Comparison of ENCODE assay signal across 1 cellular context in the genomic region with DNA sequence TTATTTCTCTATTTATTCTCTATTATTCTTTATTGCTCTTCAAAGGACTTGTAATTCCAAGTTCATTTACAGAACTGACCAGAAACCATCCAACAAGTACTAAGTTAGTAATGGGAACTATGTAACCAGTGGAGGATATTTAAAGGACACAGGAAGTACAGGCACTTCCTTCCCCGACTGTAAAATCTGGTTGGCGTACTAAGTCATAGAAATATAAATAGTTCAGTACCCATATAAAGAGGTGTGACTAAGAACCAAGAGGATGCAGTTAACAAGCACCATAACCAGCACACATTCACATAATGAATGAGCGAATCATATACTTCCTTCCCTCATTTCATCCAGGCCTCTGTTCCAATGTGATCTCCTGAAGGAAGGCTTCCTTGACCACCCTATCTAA.
TF ChIP-seq lines count a peak whose summit lies in the region.

No MANE protein-coding gene starts in this region.

TF ChIP-seq in GM12878, 131 proteins besides CTCF, POLR2A, EP300 and RAD21 (continued from another document):
- TF ChIP-seq, protein P1, sequence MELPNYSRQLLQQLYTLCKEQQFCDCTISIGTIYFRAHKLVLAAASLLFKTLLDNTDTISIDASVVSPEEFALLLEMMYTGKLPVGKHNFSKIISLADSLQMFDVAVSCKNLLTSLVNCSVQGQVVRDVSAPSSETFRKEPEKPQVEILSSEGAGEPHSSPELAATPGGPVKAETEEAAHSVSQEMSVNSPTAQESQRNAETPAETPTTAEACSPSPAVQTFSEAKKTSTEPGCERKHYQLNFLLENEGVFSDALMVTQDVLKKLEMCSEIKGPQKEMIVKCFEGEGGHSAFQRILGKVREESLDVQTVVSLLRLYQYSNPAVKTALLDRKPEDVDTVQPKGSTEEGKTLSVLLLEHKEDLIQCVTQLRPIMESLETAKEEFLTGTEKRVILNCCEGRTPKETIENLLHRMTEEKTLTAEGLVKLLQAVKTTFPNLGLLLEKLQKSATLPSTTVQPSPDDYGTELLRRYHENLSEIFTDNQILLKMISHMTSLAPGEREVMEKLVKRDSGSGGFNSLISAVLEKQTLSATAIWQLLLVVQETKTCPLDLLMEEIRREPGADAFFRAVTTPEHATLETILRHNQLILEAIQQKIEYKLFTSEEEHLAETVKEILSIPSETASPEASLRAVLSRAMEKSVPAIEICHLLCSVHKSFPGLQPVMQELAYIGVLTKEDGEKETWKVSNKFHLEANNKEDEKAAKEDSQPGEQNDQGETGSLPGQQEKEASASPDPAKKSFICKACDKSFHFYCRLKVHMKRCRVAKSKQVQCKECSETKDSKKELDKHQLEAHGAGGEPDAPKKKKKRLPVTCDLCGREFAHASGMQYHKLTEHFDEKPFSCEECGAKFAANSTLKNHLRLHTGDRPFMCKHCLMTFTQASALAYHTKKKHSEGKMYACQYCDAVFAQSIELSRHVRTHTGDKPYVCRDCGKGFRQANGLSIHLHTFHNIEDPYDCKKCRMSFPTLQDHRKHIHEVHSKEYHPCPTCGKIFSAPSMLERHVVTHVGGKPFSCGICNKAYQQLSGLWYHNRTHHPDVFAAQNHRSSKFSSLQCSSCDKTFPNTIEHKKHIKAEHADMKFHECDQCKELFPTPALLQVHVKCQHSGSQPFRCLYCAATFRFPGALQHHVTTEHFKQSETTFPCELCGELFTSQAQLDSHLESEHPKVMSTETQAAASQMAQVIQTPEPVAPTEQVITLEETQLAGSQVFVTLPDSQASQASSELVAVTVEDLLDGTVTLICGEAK (IDR thresholded peaks at IDR 0.05; ENCODE audit: borderline replicate concordance) = peak; percentile 30; the same call in 1 of the 2 replicates
- TF ChIP-seq, protein P2, sequence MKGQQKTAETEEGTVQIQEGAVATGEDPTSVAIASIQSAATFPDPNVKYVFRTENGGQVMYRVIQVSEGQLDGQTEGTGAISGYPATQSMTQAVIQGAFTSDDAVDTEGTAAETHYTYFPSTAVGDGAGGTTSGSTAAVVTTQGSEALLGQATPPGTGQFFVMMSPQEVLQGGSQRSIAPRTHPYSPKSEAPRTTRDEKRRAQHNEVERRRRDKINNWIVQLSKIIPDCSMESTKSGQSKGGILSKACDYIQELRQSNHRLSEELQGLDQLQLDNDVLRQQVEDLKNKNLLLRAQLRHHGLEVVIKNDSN (IDR thresholded peaks at IDR 0.05; ENCODE audit: borderline replicate concordance, extremely low read length, insufficient read depth, low read depth, low read length) = no peak
- TF ChIP-seq RUNX3 (IDR thresholded peaks at IDR 0.05; ENCODE audit: low read length) (peak; percentile 19; the same call in 1 of the 2 replicates), SMC3 (IDR thresholded peaks at IDR 0.05; ENCODE audit: borderline replicate concordance, low read length) (no peak), GABPA (IDR thresholded peaks at IDR 0.05; ENCODE audit: low read depth) (peak; percentile 68), POLR2AphosphoS5 (IDR thresholded peaks at IDR 0.05; ENCODE audit: low read length) (no peak), LARP7 (IDR thresholded peaks at IDR 0.05) (no peak), MEF2B (IDR thresholded peaks at IDR 0.05; ENCODE audit: partially characterized antibody, poor library complexity, severe bottlenecking) (peak; percentile 16), CREM (IDR thresholded peaks at IDR 0.05; ENCODE audit: low read depth) (0 out of 2 replicates have a peak, but pooled peaks have one; percentile 12), BRCA1 (IDR thresholded peaks at IDR 0.05; ENCODE audit: low read depth, low read length) (no peak), NBN (IDR thresholded peaks at IDR 0.05) (no peak), MEF2A (IDR thresholded peaks at IDR 0.05; ENCODE audit: insufficient read depth, low read depth, low read length) (peak; percentile 74), RBBP5 (conservative IDR thresholded peaks at IDR 0.05) (no peak)
- TF ChIP-seq, protein P3, sequence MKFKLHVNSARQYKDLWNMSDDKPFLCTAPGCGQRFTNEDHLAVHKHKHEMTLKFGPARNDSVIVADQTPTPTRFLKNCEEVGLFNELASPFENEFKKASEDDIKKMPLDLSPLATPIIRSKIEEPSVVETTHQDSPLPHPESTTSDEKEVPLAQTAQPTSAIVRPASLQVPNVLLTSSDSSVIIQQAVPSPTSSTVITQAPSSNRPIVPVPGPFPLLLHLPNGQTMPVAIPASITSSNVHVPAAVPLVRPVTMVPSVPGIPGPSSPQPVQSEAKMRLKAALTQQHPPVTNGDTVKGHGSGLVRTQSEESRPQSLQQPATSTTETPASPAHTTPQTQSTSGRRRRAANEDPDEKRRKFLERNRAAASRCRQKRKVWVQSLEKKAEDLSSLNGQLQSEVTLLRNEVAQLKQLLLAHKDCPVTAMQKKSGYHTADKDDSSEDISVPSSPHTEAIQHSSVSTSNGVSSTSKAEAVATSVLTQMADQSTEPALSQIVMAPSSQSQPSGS (IDR thresholded peaks at IDR 0.05; ENCODE audit: low read length) = peak; percentile 45; the same call in 1 of the 2 replicates
- TF ChIP-seq, protein P4, sequence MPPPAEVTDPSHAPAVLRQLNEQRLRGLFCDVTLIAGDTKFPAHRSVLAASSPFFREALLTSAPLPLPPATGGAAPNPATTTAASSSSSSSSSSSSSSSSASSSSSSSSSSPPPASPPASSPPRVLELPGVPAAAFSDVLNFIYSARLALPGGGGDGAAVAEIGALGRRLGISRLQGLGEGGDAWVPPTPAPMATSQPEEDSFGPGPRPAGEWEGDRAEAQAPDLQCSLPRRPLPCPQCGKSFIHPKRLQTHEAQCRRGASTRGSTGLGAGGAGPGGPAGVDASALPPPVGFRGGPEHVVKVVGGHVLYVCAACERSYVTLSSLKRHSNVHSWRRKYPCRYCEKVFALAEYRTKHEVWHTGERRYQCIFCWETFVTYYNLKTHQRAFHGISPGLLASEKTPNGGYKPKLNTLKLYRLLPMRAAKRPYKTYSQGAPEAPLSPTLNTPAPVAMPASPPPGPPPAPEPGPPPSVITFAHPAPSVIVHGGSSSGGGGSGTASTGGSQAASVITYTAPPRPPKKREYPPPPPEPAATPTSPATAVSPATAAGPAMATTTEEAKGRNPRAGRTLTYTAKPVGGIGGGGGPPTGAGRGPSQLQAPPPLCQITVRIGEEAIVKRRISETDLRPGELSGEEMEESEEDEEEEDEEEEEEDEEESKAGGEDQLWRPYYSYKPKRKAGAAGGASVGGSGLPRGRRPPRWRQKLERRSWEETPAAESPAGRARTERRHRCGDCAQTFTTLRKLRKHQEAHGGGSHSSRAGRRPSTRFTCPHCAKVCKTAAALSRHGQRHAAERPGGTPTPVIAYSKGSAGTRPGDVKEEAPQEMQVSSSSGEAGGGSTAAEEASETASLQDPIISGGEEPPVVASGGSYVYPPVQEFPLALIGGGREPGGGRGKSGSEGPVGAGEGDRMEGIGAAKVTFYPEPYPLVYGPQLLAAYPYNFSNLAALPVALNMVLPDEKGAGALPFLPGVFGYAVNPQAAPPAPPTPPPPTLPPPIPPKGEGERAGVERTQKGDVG (CRISPR knock-in tag; IDR thresholded peaks at IDR 0.05) = no peak
